In the genomic region with DNA sequence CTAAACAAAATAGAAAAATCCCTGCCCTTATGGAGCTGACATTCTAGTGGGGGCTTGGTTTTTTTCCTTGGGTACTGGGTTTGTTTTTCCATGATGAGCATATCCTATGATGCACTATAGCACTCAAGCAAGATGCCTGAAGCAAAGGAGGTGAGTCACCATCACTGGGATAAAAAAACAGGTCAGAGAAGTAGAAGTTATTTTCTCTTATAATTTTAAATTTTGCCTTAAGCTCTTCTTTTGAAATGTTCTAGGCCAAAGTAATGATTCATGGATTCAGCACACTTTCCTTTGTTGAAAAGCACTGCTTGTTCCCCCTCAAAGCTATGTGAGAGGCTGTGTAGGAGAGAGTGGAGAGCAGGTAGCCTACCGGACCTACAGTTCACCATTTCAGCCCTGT, we compare ENCODE assay signal across 14 cellular contexts. TPM values are rescaled to one million over a fixed set of nuclear protein-coding genes. Genes with fewer than 3 reads are reported as not detected.
A peak's percentile ranks its signal among the peaks of the same experiment; 100 is the strongest.
DNase-seq lines count a peak whose midpoint lies in the region; ATAC-seq and TF ChIP-seq lines count a peak whose summit lies in the region.
"Had no signal": no experiment of that assay in that cellular context is flagged by ENCODE, and none has a peak within 500 bp of the region (broad histone marks: within the 10 kb centered on the region; RNA-seq: fewer than 3 reads in every experiment).

No MANE protein-coding gene starts in this region.

- TF ChIP-seq CTCF in AG09309 (IDR thresholded peaks at IDR 0.05; ENCODE audit: control insufficient read depth, insufficient read depth, low read depth, low read length, missing control alignments), result no peak
- no peak for TF ChIP-seq CTCF in cardiac fibroblast (IDR thresholded peaks at IDR 0.05; ENCODE audit: low read depth, low read length)
- TF ChIP-seq CTCF in hepatocyte (IDR thresholded peaks at IDR 0.05; ENCODE audit: poor library complexity), result no peak

- DNase-seq in AG09309 (ENCODE audit: low read depth), result peak; percentile 69
- peak; percentile 94 for DNase-seq in M059J (ENCODE audit: low read depth)
- peak; percentile 63 to 89 for DNase-seq in cardiac fibroblast (ENCODE audit: low read depth in 2 of 2)
- no peak for DNase-seq in hepatocyte (ENCODE audit: low spot score)
- DNase-seq in RKO (ENCODE audit: low spot score), result no peak
- no peak for DNase-seq in DMS 273 (lab: John Stamatoyannopoulos, UW; ENCODE audit: unreplicated experiment)
- DNase-seq in amygdala (lab: John Stamatoyannopoulos, UW), result no peak
- DNase-seq: activated CD4-positive, alpha-beta T cell treated with anti-CD3 and anti-CD28 coated beads, Interleukin-2, amount 50 U/mL, for 4 hours; OCI-M1; stimulated activated CD4-positive, alpha-beta T cell treated with anti-CD3 and anti-CD28 coated beads, Interleukin-4, amount 100 ng/mL, for 4 hours; stimulated activated naive B cell treated with anti-CD40 and anti-IgM and Interleukin-4, amounts not matched to agents 10 μg/mL and 1 μg/mL and 100 μg/mL, for 72 hours; T-helper 17 cell had no signal

- no peaks in the 10 kb centered on the region for H3K9me2 ChIP-seq in hepatocyte (replicated peaks; ENCODE audit: insufficient read depth)

- no peaks in the 10 kb centered on the region for H3K36me3 ChIP-seq in hepatocyte (replicated peaks; ENCODE audit: insufficient read depth, low read depth)
- H3K36me3 ChIP-seq: BLaER1 treated with 17β-estradiol and CSF1 and Interleukin-3, amounts not matched to agents 10 nM and 100 nM had no signal

- 100% methylated on average over 1 of the region's 1 CpG for whole genome bisulfite sequencing in hepatocyte (ENCODE audit: low lambda C conversion rate, missing lambda C conversion rate)

- no peaks in the 10 kb centered on the region for H3K27me3 ChIP-seq in hepatocyte
- H3K27me3 ChIP-seq: BLaER1 treated with 17β-estradiol and CSF1 and Interleukin-3, amounts not matched to agents 10 nM and 100 nM had no signal

- no peaks in the 10 kb centered on the region for H3K79me2 ChIP-seq in hepatocyte

- ATAC-seq in HG03521 (IDR thresholded peaks at IDR 0.05; ENCODE audit: unreplicated experiment), result no peak
- ATAC-seq: stimulated activated naive B cell treated with anti-CD40 and anti-IgM and Interleukin-4, amounts not matched to agents 10 μg/mL and 1 μg/mL and 100 μg/mL, for 72 hours; T-helper 17 cell had no signal

- peaks cover 19% of the 10 kb centered on the region for H3K4me1 ChIP-seq in hepatocyte (ENCODE audit: insufficient read depth)

- no peaks in the 10 kb centered on the region for H4K20me1 ChIP-seq in hepatocyte (ENCODE audit: insufficient read depth, poor library complexity, severe bottlenecking)
- H4K20me1 ChIP-seq: BLaER1 treated with 17β-estradiol and CSF1 and Interleukin-3, amounts not matched to agents 10 nM and 100 nM had no signal

- H2AFZ ChIP-seq in hepatocyte, result no peak overlapping the region

- no peaks in the 10 kb centered on the region for H3K9me3 ChIP-seq in hepatocyte (ENCODE audit: low read depth)

- peak overlapping the region; percentile 10 for H3K27ac ChIP-seq in hepatocyte
- H3K27ac ChIP-seq: BLaER1 treated with 17β-estradiol and CSF1 and Interleukin-3, amounts not matched to agents 10 nM and 100 nM had no signal

- no peak overlapping the region for H3K4me3 ChIP-seq in AG09309 (ENCODE audit: control insufficient read depth, low read depth, low read length)
- H3K4me3 ChIP-seq in cardiac fibroblast (replicated peaks in 1 of 2; ENCODE audit: low read depth in 2 of 2, low read length in 2 of 2), result no peak overlapping the region
- H3K4me3 ChIP-seq in hepatocyte, result no peak overlapping the region
- H3K4me3 ChIP-seq: BLaER1 treated with 17β-estradiol and CSF1 and Interleukin-3, amounts not matched to agents 10 nM and 100 nM had no signal

- H3K4me2 ChIP-seq in hepatocyte, result no peak overlapping the region
- H3K4me2 ChIP-seq: BLaER1 treated with 17β-estradiol and CSF1 and Interleukin-3, amounts not matched to agents 10 nM and 100 nM had no signal

RNA-seq across cellular contexts. Expression of a gene that starts 15.2 kb away (rescaled TPM):
- total RNA-seq in M059J (2014; rRNA removed; shearing (Covaris generic)), result not detected in 2 replicates
- 105 and 137 TPM in 2 replicates for total RNA-seq in hepatocyte
- polyA plus RNA-seq in hepatocyte, result 284 and 334 TPM in 2 replicates

RNA-seq across cellular contexts. Expression of a gene that starts 43.7 kb away (rescaled TPM):
- total RNA-seq in M059J (2014; rRNA removed; shearing (Covaris generic)), result 4.4 and 8.9 TPM in 2 replicates
- total RNA-seq in hepatocyte, result 29.4 and 32.0 TPM in 2 replicates
- polyA plus RNA-seq in hepatocyte, result 20.0 and 26.3 TPM in 2 replicates

Comparison
In these comparisons a context has a peak if more than half of its experiments do, and no peak if none do; other contexts are left out.
1. DNase-seq: peak in AG09309 (single experiment), M059J (single experiment) and cardiac fibroblast (2 of 2); none in hepatocyte (single experiment), RKO (single experiment), DMS 273 (single experiment) and amygdala (0 of 56).
2. RNA of a gene that starts 15.2 kb away (total RNA-seq): 105 to 137 TPM in hepatocyte; not detected in M059J; every median in the first group is over 100 times any median in the second.